Comparison of ENCODE assay signal across 33 cellular contexts in the genomic region with DNA sequence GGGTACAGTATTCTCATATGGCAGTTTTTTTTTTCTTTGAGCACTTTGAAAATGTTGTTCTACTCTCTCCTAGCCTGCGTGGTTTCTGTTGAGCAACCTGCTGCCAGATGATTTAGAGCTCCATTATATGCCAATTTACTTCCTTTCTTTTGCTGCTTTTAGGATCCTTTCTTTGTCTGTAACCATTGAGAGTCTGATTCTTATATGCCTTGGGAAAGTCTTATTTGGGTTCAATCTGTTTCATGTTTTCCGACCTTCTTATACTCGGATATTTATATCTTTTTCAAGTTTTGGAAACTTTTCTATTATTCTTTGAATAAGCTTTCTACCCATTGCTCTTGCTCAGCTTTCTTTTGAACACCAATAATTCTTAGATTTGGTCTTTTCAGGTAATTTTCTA.
"Had no signal": no experiment of that assay in that cellular context is flagged by ENCODE, and none has a peak within 500 bp of the region (broad histone marks: within the 10 kb centered on the region; RNA-seq: fewer than 3 reads in every experiment).

No MANE protein-coding gene starts in this region.

- H3K9me3 ChIP-seq: adrenal gland, body of pancreas, esophagus muscularis mucosa, gastrocnemius medialis had no signal

- H3K4me1 ChIP-seq: adrenal gland, body of pancreas, esophagus muscularis mucosa, foreskin keratinocyte, gastrocnemius medialis, heart left ventricle had no signal

- H3K27me3 ChIP-seq: adrenal gland, body of pancreas, esophagus muscularis mucosa, gastrocnemius medialis had no signal

- ATAC-seq: activated CD4-positive, CD25-positive, alpha-beta regulatory T cell treated with anti-CD3 and anti-CD28 coated beads, Interleukin-2, amount 50 U/mL, for 24 hours; activated CD8-positive, alpha-beta memory T cell treated with anti-CD3 and anti-CD28 coated beads, Interleukin-2, amount 10 ng/mL, durations not matched to agents 7 days and 5 days; activated CD8-positive, alpha-beta T cell treated with anti-CD3 and anti-CD28 coated beads, Interleukin-2, amount 10 ng/mL, durations not matched to agents 7 days and 5 days; activated naive CD8-positive, alpha-beta T cell treated with anti-CD3 and anti-CD28 coated beads, Interleukin-2, amount 50 U/mL, for 24 hours; body of pancreas; effector memory CD8-positive, alpha-beta T cell; foreskin keratinocyte; gastrocnemius medialis; heart left ventricle had no signal

- H3K27ac ChIP-seq: adrenal gland, body of pancreas, esophagus muscularis mucosa, foreskin keratinocyte, gastrocnemius medialis, heart left ventricle, WERI-Rb-1 had no signal

- DNase-seq: activated B cell treated with CpG ODN at 0.5 μM for 24 hours; activated CD4-positive, alpha-beta memory T cell treated with anti-CD3 and anti-CD28 coated beads for 36 hours; activated CD4-positive, alpha-beta T cell treated with anti-CD3 and anti-CD28 coated beads for 48 hours; activated CD4-positive, alpha-beta T cell treated with anti-CD3 and anti-CD28 coated beads, Interleukin-2, amount 50 U/mL, for 1 hour; activated CD8-positive, alpha-beta memory T cell treated with anti-CD3 and anti-CD28 coated beads, Interleukin-2, amount 10 ng/mL, durations not matched to agents 7 days and 5 days; activated CD8-positive, alpha-beta memory T cell treated with anti-CD3 and anti-CD28 coated beads, Interleukin-2, amount 50 U/mL, for 4 hours; activated CD8-positive, alpha-beta T cell treated with anti-CD3 and anti-CD28 coated beads, Interleukin-2, amount 10 ng/mL, durations not matched to agents 7 days and 5 days; activated effector memory CD4-positive, alpha-beta T cell treated with anti-CD3 and anti-CD28 coated beads, Interleukin-2, amount 50 U/mL, for 16 hours; activated naive CD4-positive, alpha-beta T cell treated with anti-CD3 and anti-CD28 coated beads for 36 hours; activated naive CD8-positive, alpha-beta T cell treated with anti-CD3 and anti-CD28 coated beads for 36 hours; activated naive CD8-positive, alpha-beta T cell treated with anti-CD3 and anti-CD28 coated beads, Interleukin-2, amount 50 U/mL, for 24 hours; activated T-cell treated with anti-CD3 and anti-CD28 coated beads, Interleukin-2, amount 50 U/mL, for 1 hour; activated T-cell treated with anti-CD3 and anti-CD28 coated beads, Interleukin-2, amount 50 U/mL, for 48 hours; adrenal gland; amygdala; aorta; body of pancreas; caudate nucleus; cortex of kidney; dermis blood vessel endothelial cell; effector CD4-positive, alpha-beta T cell; effector memory CD8-positive, alpha-beta T cell; erythroblast; foreskin keratinocyte; gastrocnemius medialis; glutamatergic neuron; heart left ventricle; T-helper 2 cell; WERI-Rb-1 had no signal

- H3K36me3 ChIP-seq: adrenal gland, esophagus muscularis mucosa, gastrocnemius medialis, heart left ventricle, WERI-Rb-1 had no signal

- FAIRE-seq: colon, TTC549 had no signal

- H3K4me3 ChIP-seq: adrenal gland, body of pancreas, esophagus muscularis mucosa, gastrocnemius medialis, heart left ventricle had no signal
